ENCODE assay signal across 1 cellular context in the genomic region with DNA sequence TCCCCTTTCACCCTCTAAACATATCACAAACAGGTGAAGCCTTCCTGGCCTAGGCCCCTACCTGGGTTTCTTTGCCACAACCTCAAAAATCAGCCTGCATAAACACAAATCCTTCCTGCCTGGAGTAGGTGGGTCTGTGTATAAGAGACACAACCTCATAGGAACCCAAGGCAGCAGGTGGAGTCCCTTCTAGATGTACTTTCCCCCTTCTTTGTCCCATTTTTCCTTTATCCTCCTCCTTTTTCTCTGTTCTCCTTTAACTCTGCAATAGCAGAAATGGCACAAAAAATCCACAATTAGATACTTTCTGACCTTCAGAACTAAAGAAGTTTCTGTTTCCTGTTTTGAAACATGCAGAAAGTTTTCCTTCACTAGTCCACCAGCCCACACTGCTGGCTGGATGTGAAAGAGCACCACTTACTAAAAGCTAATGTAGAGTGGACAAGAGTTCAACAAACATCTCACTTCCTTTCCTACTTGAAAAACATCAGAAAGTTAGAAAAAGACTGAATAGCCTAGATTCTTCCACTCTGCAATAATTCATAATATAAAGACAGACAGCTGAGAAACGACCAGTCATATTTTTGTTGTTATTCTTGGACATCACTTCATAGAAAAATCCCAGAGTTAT.
TF ChIP-seq lines count a peak whose summit lies in the region.

No MANE protein-coding gene starts in this region.

TF ChIP-seq in SK-N-SH treated with all-trans-retinoic acid at 6 μM for 48 hours, 23 proteins besides CTCF, POLR2A, EP300 and RAD21:
- TF ChIP-seq ZC3H10 (CRISPR knock-in tag; IDR thresholded peaks at IDR 0.05) (no peak), ZFP30 (CRISPR knock-in tag; IDR thresholded peaks at IDR 0.05) (no peak), ARNTL (CRISPR knock-in tag; IDR thresholded peaks at IDR 0.05; ENCODE audit: borderline replicate concordance, low read depth) (no peak), TCF4 (CRISPR knock-in tag; IDR thresholded peaks at IDR 0.05; ENCODE audit: borderline replicate concordance) (no peak), ISL1 (CRISPR knock-in tag; IDR thresholded peaks at IDR 0.05) (no peak), ZNF8 (CRISPR knock-in tag; IDR thresholded peaks at IDR 0.05) (no peak), ZNF565 (CRISPR knock-in tag; conservative IDR thresholded peaks at IDR 0.05; ENCODE audit: low read depth) (no peak), BACH2 (CRISPR knock-in tag; IDR thresholded peaks at IDR 0.05; ENCODE audit: borderline replicate concordance) (no peak), ZNF70 (CRISPR knock-in tag; IDR thresholded peaks at IDR 0.05) (no peak), PATZ1 (CRISPR knock-in tag; IDR thresholded peaks at IDR 0.05; ENCODE audit: borderline replicate concordance) (no peak), OSR1 (CRISPR knock-in tag; IDR thresholded peaks at IDR 0.05) (no peak), RARB (CRISPR knock-in tag; IDR thresholded peaks at IDR 0.05) (no peak)
- TF ChIP-seq, protein P1, sequence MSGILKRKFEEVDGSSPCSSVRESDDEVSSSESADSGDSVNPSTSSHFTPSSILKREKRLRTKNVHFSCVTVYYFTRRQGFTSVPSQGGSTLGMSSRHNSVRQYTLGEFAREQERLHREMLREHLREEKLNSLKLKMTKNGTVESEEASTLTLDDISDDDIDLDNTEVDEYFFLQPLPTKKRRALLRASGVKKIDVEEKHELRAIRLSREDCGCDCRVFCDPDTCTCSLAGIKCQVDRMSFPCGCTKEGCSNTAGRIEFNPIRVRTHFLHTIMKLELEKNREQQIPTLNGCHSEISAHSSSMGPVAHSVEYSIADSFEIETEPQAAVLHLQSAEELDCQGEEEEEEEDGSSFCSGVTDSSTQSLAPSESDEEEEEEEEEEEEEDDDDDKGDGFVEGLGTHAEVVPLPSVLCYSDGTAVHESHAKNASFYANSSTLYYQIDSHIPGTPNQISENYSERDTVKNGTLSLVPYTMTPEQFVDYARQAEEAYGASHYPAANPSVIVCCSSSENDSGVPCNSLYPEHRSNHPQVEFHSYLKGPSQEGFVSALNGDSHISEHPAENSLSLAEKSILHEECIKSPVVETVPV (CRISPR knock-in tag; IDR thresholded peaks at IDR 0.05) = no peak
- TF ChIP-seq, protein P2, sequence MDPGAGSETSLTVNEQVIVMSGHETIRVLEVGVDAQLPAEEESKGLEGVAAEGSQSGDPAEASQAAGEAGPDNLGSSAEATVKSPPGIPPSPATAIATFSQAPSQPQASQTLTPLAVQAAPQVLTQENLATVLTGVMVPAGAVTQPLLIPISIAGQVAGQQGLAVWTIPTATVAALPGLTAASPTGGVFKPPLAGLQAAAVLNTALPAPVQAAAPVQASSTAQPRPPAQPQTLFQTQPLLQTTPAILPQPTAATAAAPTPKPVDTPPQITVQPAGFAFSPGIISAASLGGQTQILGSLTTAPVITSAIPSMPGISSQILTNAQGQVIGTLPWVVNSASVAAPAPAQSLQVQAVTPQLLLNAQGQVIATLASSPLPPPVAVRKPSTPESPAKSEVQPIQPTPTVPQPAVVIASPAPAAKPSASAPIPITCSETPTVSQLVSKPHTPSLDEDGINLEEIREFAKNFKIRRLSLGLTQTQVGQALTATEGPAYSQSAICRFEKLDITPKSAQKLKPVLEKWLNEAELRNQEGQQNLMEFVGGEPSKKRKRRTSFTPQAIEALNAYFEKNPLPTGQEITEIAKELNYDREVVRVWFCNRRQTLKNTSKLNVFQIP (CRISPR knock-in tag; IDR thresholded peaks at IDR 0.05; ENCODE audit: borderline replicate concordance, low read depth) = no peak
- TF ChIP-seq, protein P3, sequence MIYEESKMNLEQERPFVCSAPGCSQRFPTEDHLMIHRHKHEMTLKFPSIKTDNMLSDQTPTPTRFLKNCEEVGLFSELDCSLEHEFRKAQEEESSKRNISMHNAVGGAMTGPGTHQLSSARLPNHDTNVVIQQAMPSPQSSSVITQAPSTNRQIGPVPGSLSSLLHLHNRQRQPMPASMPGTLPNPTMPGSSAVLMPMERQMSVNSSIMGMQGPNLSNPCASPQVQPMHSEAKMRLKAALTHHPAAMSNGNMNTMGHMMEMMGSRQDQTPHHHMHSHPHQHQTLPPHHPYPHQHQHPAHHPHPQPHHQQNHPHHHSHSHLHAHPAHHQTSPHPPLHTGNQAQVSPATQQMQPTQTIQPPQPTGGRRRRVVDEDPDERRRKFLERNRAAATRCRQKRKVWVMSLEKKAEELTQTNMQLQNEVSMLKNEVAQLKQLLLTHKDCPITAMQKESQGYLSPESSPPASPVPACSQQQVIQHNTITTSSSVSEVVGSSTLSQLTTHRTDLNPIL (CRISPR knock-in tag; IDR thresholded peaks at IDR 0.05; ENCODE audit: low read depth) = no peak
